ENCODE assay signal across 11 cellular contexts in genomic region chr1:184160942-184161698, GRCh38.
DNase-seq lines count a peak whose midpoint lies in the region; ATAC-seq and TF ChIP-seq lines count a peak whose summit lies in the region.
"Had no signal": no experiment of that assay in that cellular context is flagged by ENCODE, and none has a peak within 500 bp of the region (broad histone marks: within the 10 kb centered on the region; RNA-seq: fewer than 3 reads in every experiment).

No MANE protein-coding gene starts in this region.

- WGBS in transverse colon (ENCODE audit: low coverage in 1 of 2), 2 donors: 61 to 65% methylated on average over 3 of the region's 3 CpGs

- no peaks in the 10 kb centered on the region for H3K36me3 Mint-ChIP-seq in osteocyte (ENCODE audit: unreplicated experiment)
- H3K36me3 Mint-ChIP-seq: CD14-positive monocyte; stimulated activated naive B cell treated with anti-CD40 and anti-IgM and Interleukin-4, amounts not matched to agents 10 μg/mL and 1 μg/mL and 100 μg/mL, for 72 hours had no signal

- intact Hi-C loops in left cardiac atrium (cut with DNase I) (no loop called here), transverse colon (cut with DNase I; ENCODE audit: low total_unique reads) (no loop called here)

- no peaks in the 10 kb centered on the region for H3K27me3 Mint-ChIP-seq in osteocyte (ENCODE audit: unreplicated experiment)
- H3K27me3 Mint-ChIP-seq: stimulated activated naive B cell treated with anti-CD40 and anti-IgM and Interleukin-4, amounts not matched to agents 10 μg/mL and 1 μg/mL and 100 μg/mL, for 72 hours had no signal

- peak; percentile 83 for ATAC-seq in SK-N-SH treated with all-trans-retinoic acid at 6 μM for 48 hours
- peak; percentile 39 to 76 for ATAC-seq in left cardiac atrium
- no peak for ATAC-seq in GM21576 (IDR thresholded peaks at IDR 0.05; ENCODE audit: unreplicated experiment)

- H3K27ac ChIP-seq in transverse colon: peak overlapping the region in 2 of 4 donors; percentile 12 to 36

- H3K27ac Mint-ChIP-seq in osteocyte (ENCODE audit: unreplicated experiment): no peak overlapping the region
- H3K27ac Mint-ChIP-seq: stimulated activated naive B cell treated with anti-CD40 and anti-IgM and Interleukin-4, amounts not matched to agents 10 μg/mL and 1 μg/mL and 100 μg/mL, for 72 hours had no signal

- TF ChIP-seq EP300 in transverse colon (IDR thresholded peaks at IDR 0.05; ENCODE audit: low read depth): no peak

- TF ChIP-seq CTCF in osteocyte (IDR thresholded peaks at IDR 0.05): no peak
- no peak for TF ChIP-seq CTCF in transverse colon (IDR thresholded peaks at IDR 0.05)

- TF ChIP-seq POLR2A in transverse colon (IDR thresholded peaks at IDR 0.05): no peak

- no peaks in the 10 kb centered on the region for H3K27me3 ChIP-seq in transverse colon

- H3K9me3 ChIP-seq in transverse colon: no peaks in the 10 kb centered on the region

- H3K4me3 ChIP-seq in transverse colon: no peak overlapping the region

- peaks cover 0 to 6% (median 0%) of the 10 kb centered on the region in 4 donors for H3K4me1 ChIP-seq in transverse colon

- no peaks in the 10 kb centered on the region for H3K9me3 Mint-ChIP-seq in osteocyte (ENCODE audit: unreplicated experiment)
- H3K9me3 Mint-ChIP-seq: CD14-positive monocyte; stimulated activated naive B cell treated with anti-CD40 and anti-IgM and Interleukin-4, amounts not matched to agents 10 μg/mL and 1 μg/mL and 100 μg/mL, for 72 hours had no signal

- no peak overlapping the region for H3K4me3 Mint-ChIP-seq in osteocyte (ENCODE audit: unreplicated experiment)
- H3K4me3 Mint-ChIP-seq: CD14-positive monocyte; stimulated activated naive B cell treated with anti-CD40 and anti-IgM and Interleukin-4, amounts not matched to agents 10 μg/mL and 1 μg/mL and 100 μg/mL, for 72 hours had no signal

- in situ Hi-C loops in transverse colon (cut with MboI; ENCODE audit: low pct_ligation_motif_present in 1 of 4, low pct_unique_long_range_greater_than_20kb in 1 of 4, low sequenced_read_pairs in 3 of 4): no loop called here

- DNase-seq in activated T-cell treated with anti-CD3 and anti-CD28 coated beads for 48 hours (ENCODE audit: low read depth) (peak; percentile 18), activated T-cell treated with anti-CD3 and anti-CD28 coated beads for 4 hours (no peak), left cardiac atrium (peak; percentile 53), osteocyte (ENCODE audit: extremely low spot score, unreplicated experiment) (no peak), transverse colon (no peak)
- DNase-seq in stimulated activated CD8-positive, alpha-beta memory T cell treated with anti-CD3 and anti-CD28 coated beads, Interleukin-4, amount 100 ng/mL, for 48 hours: peak; percentile 53
- DNase-seq: NCI-H524 treated with DMSO at 0.1 percent for 48 hours; stimulated activated naive B cell treated with anti-CD40 and anti-IgM and Interleukin-4, amounts not matched to agents 10 μg/mL and 1 μg/mL and 100 μg/mL, for 72 hours had no signal

- H3K36me3 ChIP-seq in transverse colon: no peaks in the 10 kb centered on the region

- peaks cover 22% of the 10 kb centered on the region for H3K4me1 Mint-ChIP-seq in osteocyte (ENCODE audit: unreplicated experiment)

TF ChIP-seq in SK-N-SH treated with all-trans-retinoic acid at 6 μM for 48 hours, 23 proteins besides CTCF, POLR2A, EP300 and RAD21:
- TF ChIP-seq OSR1 (CRISPR knock-in tag; IDR thresholded peaks at IDR 0.05) (no peak), CSDC2 (CRISPR knock-in tag; IDR thresholded peaks at IDR 0.05) (no peak), ZFP3 (CRISPR knock-in tag; IDR thresholded peaks at IDR 0.05) (no peak), BACH2 (CRISPR knock-in tag; IDR thresholded peaks at IDR 0.05; ENCODE audit: borderline replicate concordance) (no peak), ZNF8 (CRISPR knock-in tag; IDR thresholded peaks at IDR 0.05) (no peak), ZFP30 (CRISPR knock-in tag; IDR thresholded peaks at IDR 0.05) (no peak), ZNF70 (CRISPR knock-in tag; IDR thresholded peaks at IDR 0.05) (no peak), TOX (CRISPR knock-in tag; IDR thresholded peaks at IDR 0.05; ENCODE audit: borderline replicate concordance) (no peak), SNAI2 (CRISPR knock-in tag; IDR thresholded peaks at IDR 0.05) (no peak), CSRNP3 (CRISPR knock-in tag; IDR thresholded peaks at IDR 0.05) (no peak), TSHZ2 (CRISPR knock-in tag; IDR thresholded peaks at IDR 0.05) (no peak), ZC3H10 (CRISPR knock-in tag; IDR thresholded peaks at IDR 0.05) (no peak), ARNTL (CRISPR knock-in tag; IDR thresholded peaks at IDR 0.05; ENCODE audit: borderline replicate concordance, low read depth) (no peak), ISL1 (CRISPR knock-in tag; IDR thresholded peaks at IDR 0.05) (no peak), ZNF565 (CRISPR knock-in tag; conservative IDR thresholded peaks at IDR 0.05; ENCODE audit: low read depth) (no peak)

Comparison
In these comparisons a context has a peak if more than half of its experiments do, and no peak if none do; other contexts are left out.
1. DNase-seq: peak in activated T-cell treated with anti-CD3 and anti-CD28 coated beads for 48 hours (single experiment), left cardiac atrium (single experiment) and stimulated activated CD8-positive, alpha-beta memory T cell treated with anti-CD3 and anti-CD28 coated beads, Interleukin-4, amount 100 ng/mL, for 48 hours (single experiment); none in activated T-cell treated with anti-CD3 and anti-CD28 coated beads for 4 hours (single experiment), osteocyte (single experiment) and transverse colon (single experiment).